In genomic region chr4:185865901-185866328, GRCh38 we compare ENCODE assay signal across 12 cellular contexts. TPM values are rescaled to one million over a fixed set of nuclear protein-coding genes. Genes with fewer than 3 reads are reported as not detected.
A peak's percentile ranks its signal among the peaks of the same experiment; 100 is the strongest.
DNase-seq lines count a peak whose midpoint lies in the region; ATAC-seq and TF ChIP-seq lines count a peak whose summit lies in the region.
"Had no signal": no experiment of that assay in that cellular context is flagged by ENCODE, and none has a peak within 500 bp of the region (broad histone marks: within the 10 kb centered on the region; RNA-seq: fewer than 3 reads in every experiment).

No MANE protein-coding gene starts in this region.

- no peaks in the 10 kb centered on the region for H3K36me3 ChIP-seq in right lobe of liver
- H3K36me3 ChIP-seq: spleen had no signal

- ATAC-seq in right lobe of liver (peak; percentile 85 to 95 (median 91)), HG02938 (IDR thresholded peaks at IDR 0.05; ENCODE audit: unreplicated experiment) (no peak), HG03097 (IDR thresholded peaks at IDR 0.05; ENCODE audit: low FRiP score, unreplicated experiment) (no peak), HG02885 (IDR thresholded peaks at IDR 0.05; ENCODE audit: poor library complexity, unreplicated experiment) (no peak), HG02798 (IDR thresholded peaks at IDR 0.05; ENCODE audit: poor library complexity, unreplicated experiment) (no peak)

- H3K27ac ChIP-seq in coronary artery (peak overlapping the region; percentile 41 to 52), right lobe of liver (peak overlapping the region; percentile 48 to 92 (median 78))

- DNase-seq in AG08395 (ENCODE audit: low spot score) (peak; percentile 59), M059J (ENCODE audit: low read depth) (peak; percentile 72), coronary artery (ENCODE audit: low spot score) (no peak), right lobe of liver (peak in 2 of 3 donors; percentile 58 to 63)
- DNase-seq: activated CD4-positive, alpha-beta memory T cell treated with anti-CD3 and anti-CD28 coated beads, Interleukin-2, amount 10 ng/mL, durations not matched to agents 7 days and 5 days; activated naive CD8-positive, alpha-beta T cell treated with anti-CD3 and anti-CD28 coated beads, Interleukin-2, amount 10 ng/mL, durations not matched to agents 7 days and 5 days; NCI-H446 treated with DMSO at 0.1 percent for 48 hours; spleen had no signal

- no peaks in the 10 kb centered on the region for H3K27me3 ChIP-seq in right lobe of liver
- H3K27me3 ChIP-seq: spleen had no signal

- no peaks in the 10 kb centered on the region for H3K9me3 ChIP-seq in right lobe of liver
- H3K9me3 ChIP-seq: spleen had no signal

- H3K4me3 ChIP-seq in coronary artery, result peak overlapping the region; percentile 12
- peak overlapping the region in 2 of 3 donors; percentile 24 for H3K4me3 ChIP-seq in right lobe of liver
- H3K4me3 ChIP-seq: spleen had no signal

- 23% methylated on average over 4 of the region's 4 CpGs for WGBS in right lobe of liver (ENCODE audit: insufficient coverage, low coverage, low lambda C conversion rate, missing lambda C conversion rate)

- TF ChIP-seq CTCF in coronary artery (IDR thresholded peaks at IDR 0.05), result no peak
- TF ChIP-seq CTCF in right lobe of liver (IDR thresholded peaks at IDR 0.05), result no peak

- H3K4me1 ChIP-seq in right lobe of liver, result peaks cover 0 to 6% (median 0%) of the 10 kb centered on the region in 4 donors

- intact Hi-C loops in right lobe of liver (cut with DNase I), result no loop called here

- TF ChIP-seq POLR2A in right lobe of liver (IDR thresholded peaks at IDR 0.05), result no peak

RNA-seq across cellular contexts. Expression of gene SORBS2, which starts 53.9 kb away (rescaled TPM):
- total RNA-seq in M059J (2014; rRNA removed; shearing (Covaris generic)), result 0.52 and 3.6 TPM in 2 replicates
- 100 to 1,000 TPM in 4 of 6 experiments, 10 to 100 TPM in 2; 60.8 to 144 (median 107) TPM for total RNA-seq in right lobe of liver
- total RNA-seq: activated CD4-positive, alpha-beta memory T cell treated with anti-CD3 and anti-CD28 coated beads, Interleukin-2, amount 10 ng/mL, durations not matched to agents 7 days and 5 days; activated naive CD8-positive, alpha-beta T cell treated with anti-CD3 and anti-CD28 coated beads, Interleukin-2, amount 10 ng/mL, durations not matched to agents 7 days and 5 days had no signal

Comparison
In these comparisons a context has a peak if more than half of its experiments do, and no peak if none do; other contexts are left out.
1. ATAC-seq: peak in right lobe of liver (4 of 4); none in HG02938 (single experiment), HG03097 (single experiment), HG02885 (single experiment) and HG02798 (single experiment).
2. RNA of gene SORBS2, which starts 53.9 kb away (total RNA-seq): 60.8 to 144 TPM in right lobe of liver; 0.52 to 3.6 TPM in M059J; every median in the first group is over 10 times any median in the second.